20 cellular contexts compared by ENCODE assay signal in the genomic region with DNA sequence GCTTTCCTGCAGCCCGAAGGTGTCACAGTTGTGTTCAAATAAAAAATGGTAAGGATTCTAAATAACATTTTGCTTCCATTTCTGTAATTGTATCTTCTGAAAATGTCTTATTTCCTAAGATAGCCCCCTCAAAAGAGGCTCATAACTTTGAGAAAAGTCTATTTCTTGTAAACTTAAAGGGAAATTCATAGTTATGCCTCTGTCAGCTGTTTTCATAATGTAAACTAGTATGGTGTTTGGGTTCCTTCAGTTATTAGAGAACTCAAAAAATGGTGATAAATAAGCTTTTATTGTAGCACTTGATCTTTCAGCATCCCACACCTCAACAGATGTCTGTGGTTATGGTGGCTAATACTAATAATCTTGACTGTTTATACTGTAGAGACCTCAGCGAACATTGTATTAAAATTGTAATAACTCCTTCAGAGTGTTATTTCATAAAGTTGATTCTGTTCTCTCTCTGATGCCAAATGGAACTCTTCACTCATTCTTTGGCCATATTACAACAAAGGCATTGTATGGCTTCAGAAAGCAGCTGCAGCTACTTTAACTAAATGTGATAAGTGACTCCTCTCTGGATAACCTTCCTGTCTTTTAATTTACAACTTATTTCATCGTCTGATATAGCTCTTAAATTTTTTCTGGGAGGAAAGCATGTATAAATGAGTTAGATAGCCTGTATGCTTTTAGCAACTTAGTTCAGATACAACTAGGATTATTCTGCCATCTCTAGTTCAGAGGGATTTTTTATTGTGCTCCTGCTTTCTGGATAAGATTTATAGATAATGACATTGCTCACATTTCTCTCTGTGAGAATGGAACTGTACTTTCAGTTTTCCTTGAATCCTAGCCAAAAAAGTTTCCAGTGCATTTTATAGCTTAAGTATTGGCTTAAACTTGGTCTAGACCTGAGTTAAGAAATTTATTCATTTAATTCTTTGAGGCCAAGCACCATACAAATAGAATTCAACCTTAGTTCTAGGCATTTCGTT. TPM values are rescaled to one million over a fixed set of nuclear protein-coding genes. Genes with fewer than 3 reads are reported as not detected.
DNase-seq lines count a peak whose midpoint lies in the region; ATAC-seq, FAIRE-seq and TF ChIP-seq lines count a peak whose summit lies in the region.
"Had no signal": no experiment of that assay in that cellular context is flagged by ENCODE, and none has a peak within 500 bp of the region (broad histone marks: within the 10 kb centered on the region; RNA-seq: fewer than 3 reads in every experiment).

No MANE protein-coding gene starts in this region.

- FAIRE-seq in GM12892 (lab: Jason Lieb, UNC), result no peak
- FAIRE-seq: urothelium cell line had no signal

- no peak for DNase-seq in SK-N-MC (ENCODE audit: low read depth, low spot score)
- peak; percentile 65 for DNase-seq in dedifferentiated amniotic fluid mesenchymal stem cell (ENCODE audit: extremely low spot score)
- no peak for DNase-seq in sciatic nerve (ENCODE audit: low spot score)
- no peak for DNase-seq in GM12892 (ENCODE audit: insufficient read length)
- no peak for DNase-seq in retina
- DNase-seq in NCI-H2029 treated with DMSO at 0.1 percent for 48 hours (lab: John Stamatoyannopoulos, UW), result no peak
- DNase-seq: activated gamma-delta T cell treated with Interleukin-2 at 50 U/mL for 16 hours; Caco-2; effector CD4-positive, alpha-beta T cell; gastrocnemius medialis; GDM1; NCI-H1048; NCI-H774; stimulated activated naive CD8-positive, alpha-beta T cell treated with anti-CD3 and anti-CD28 coated beads, Interleukin-15, Interleukin-2, amounts not matched to agents 100 U/mL and 50 U/mL, for 24 hours had no signal

- peak overlapping the region; percentile 90 to 96 (median 93) for H3K27ac Mint-ChIP-seq in nephron
- H3K27ac Mint-ChIP-seq: memory B cell; T-helper 1 cell treated with Interleukin-12 subunit alpha and Interleukin-12 subunit beta and Interleukin-4 antibody, amounts not matched to agents 30 μg/mL and 1 μg/mL, for 36 hours had no signal

- H3K27ac ChIP-seq in ACC112 (ENCODE audit: low read depth, low read length), result peak overlapping the region; percentile 19; the same call in 1 of the 2 replicates
- H3K27ac ChIP-seq in SK-N-MC, result peak overlapping the region; percentile 63
- H3K27ac ChIP-seq: gastrocnemius medialis, neutrophil had no signal

- no peaks in the 10 kb centered on the region for H3K27me3 Mint-ChIP-seq in nephron (ENCODE audit: low read depth)
- H3K27me3 Mint-ChIP-seq: memory B cell had no signal

- intact Hi-C loops in sciatic nerve (cut with DNase I), result no loop called here

- no peak for ATAC-seq in sciatic nerve
- ATAC-seq: gastrocnemius medialis; stimulated activated naive CD8-positive, alpha-beta T cell treated with anti-CD3 and anti-CD28 coated beads, Interleukin-15, Interleukin-2, amounts not matched to agents 100 U/mL and 50 U/mL, for 24 hours had no signal

- H3K4me3 ChIP-seq in ACC112 (ENCODE audit: low read depth, low read length) (0 out of 2 replicates have a peak overlapping the region, but pooled peaks have one; percentile 1), SK-N-MC (no peak overlapping the region)
- H3K4me3 ChIP-seq: gastrocnemius medialis had no signal

- no peak overlapping the region for H2AFZ ChIP-seq in ACC112 (ENCODE audit: low read length, unreplicated experiment)

- TF ChIP-seq POLR2A in GM12892 (IDR thresholded peaks at IDR 0.05; ENCODE audit: low read depth, low read length), result no peak

- H3K9me3 ChIP-seq in SK-N-MC (ENCODE audit: low read depth, low read length), result no peaks in the 10 kb centered on the region
- H3K9me3 ChIP-seq: Caco-2, gastrocnemius medialis, neutrophil had no signal

- peaks cover 77% of the 10 kb centered on the region for H3K36me3 Mint-ChIP-seq in nephron (ENCODE audit: low read depth)

- H3K9me3 Mint-ChIP-seq in nephron, result no peaks in the 10 kb centered on the region
- H3K9me3 Mint-ChIP-seq: memory B cell; T-helper 1 cell treated with Interleukin-12 subunit alpha and Interleukin-12 subunit beta and Interleukin-4 antibody, amounts not matched to agents 30 μg/mL and 1 μg/mL, for 36 hours had no signal

- H3K4me3 Mint-ChIP-seq in nephron, result peak overlapping the region in 1 of 3 experiments; percentile 47
- H3K4me3 Mint-ChIP-seq: memory B cell; T-helper 1 cell treated with Interleukin-12 subunit alpha and Interleukin-12 subunit beta and Interleukin-4 antibody, amounts not matched to agents 30 μg/mL and 1 μg/mL, for 36 hours had no signal

- peaks cover 14% of the 10 kb centered on the region for H3K4me1 ChIP-seq in ACC112 (ENCODE audit: control insufficient read depth, insufficient read depth, low read length, unreplicated experiment)
- H3K4me1 ChIP-seq: Caco-2 had no signal

- no peak for TF ChIP-seq CTCF in nephron (IDR thresholded peaks at IDR 0.05; ENCODE audit: unreplicated experiment in 3 of 3)

- H3K27me3 ChIP-seq in ACC112 (ENCODE audit: insufficient read depth, low read length), result no peaks in the 10 kb centered on the region
- H3K27me3 ChIP-seq: gastrocnemius medialis, neutrophil had no signal

- no peaks in the 10 kb centered on the region for H3K79me2 ChIP-seq in ACC112 (ENCODE audit: control insufficient read depth, insufficient read depth, low read length, unreplicated experiment)

- peaks cover 50% of the 10 kb centered on the region for H3K4me1 Mint-ChIP-seq in nephron
- H3K4me1 Mint-ChIP-seq: memory B cell had no signal

- H3K9ac ChIP-seq in SK-N-MC (ENCODE audit: insufficient read length), result peak overlapping the region; percentile 22

- H3K36me3 ChIP-seq in ACC112 (ENCODE audit: insufficient read depth, low read length) (peaks cover 25% of the 10 kb centered on the region), SK-N-MC (ENCODE audit: insufficient read depth, low read length) (peaks cover 52% of the 10 kb centered on the region)

RNA-seq across cellular contexts. Expression of a gene that starts 57.4 kb away (rescaled TPM):
- total RNA-seq in sciatic nerve, result 35.2 TPM
- 13.1 TPM for polyA plus RNA-seq in GM12892 (2012; ENCODE audit: missing spikeins)
